ENCODE assay signal across 24 cellular contexts in genomic region chr21:45119812-45120211, GRCh38.
"Had no signal": no experiment of that assay in that cellular context is flagged by ENCODE, and none has a peak within 500 bp of the region (broad histone marks: within the 10 kb centered on the region; RNA-seq: fewer than 3 reads in every experiment).

No MANE protein-coding gene starts in this region.

- H3K4me1 ChIP-seq: colonic mucosa, pancreas, right lobe of liver, thyroid gland had no signal

- H3K4me3 ChIP-seq: colonic mucosa, gastrocnemius medialis, heart left ventricle, hepatocyte, mucosa of descending colon, pancreas, right lobe of liver, stomach, thyroid gland had no signal

- DNase-seq: colonic mucosa; effector CD8-positive, alpha-beta T cell; endodermal cell; foreskin fibroblast; gastrocnemius medialis; heart left ventricle; kidney; mesenchymal stem cell; mucosa of descending colon; naive B cell; pancreas; right lobe of liver; stimulated activated CD4-positive, alpha-beta T cell treated with anti-CD3 and anti-CD28 coated beads, Interleukin-2, amount 100 ng/mL, for 24 hours; stimulated activated CD4-positive, alpha-beta T cell treated with anti-CD3 and anti-CD28 coated beads, Interleukin-4, amount 100 ng/mL, for 24 hours; stimulated activated naive CD4-positive, alpha-beta T cell treated with Interleukin-2 at 50 U/mL for 16 hours; stomach; thyroid gland had no signal

- H3K9me3 ChIP-seq: colonic mucosa, gastrocnemius medialis, mucosa of descending colon, neutrophil, pancreas, right lobe of liver, thyroid gland had no signal

- H3K27me3 ChIP-seq: colonic mucosa, gastrocnemius medialis, heart left ventricle, hepatocyte, pancreas, right lobe of liver, stomach, thyroid gland had no signal

- ATAC-seq: esophagus mucosa; gastrocnemius medialis; heart left ventricle; left lobe of liver; mucosa of descending colon; natural killer cell treated with Interleukin-12 subunit alpha and Interleukin-12 subunit beta and Interleukin-15 and Interleukin-18, amount 100 ng/mL, for 72 hours; pancreas; right lobe of liver; stimulated activated effector memory CD8-positive, alpha-beta T cell treated with anti-CD3 and anti-CD28 coated beads, Interleukin-12 subunit alpha, Interleukin-12 subunit beta, amount 100 ng/mL, for 72 hours had no signal

- H3K27ac ChIP-seq: colonic mucosa, epithelial cell of prostate, gastrocnemius medialis, neutrophil, pancreas, right lobe of liver, stomach, thyroid gland had no signal

- H3K36me3 ChIP-seq: colonic mucosa, neutrophil, pancreas, right lobe of liver, thyroid gland had no signal
